14 cellular contexts compared by ENCODE assay signal in the genomic region with DNA sequence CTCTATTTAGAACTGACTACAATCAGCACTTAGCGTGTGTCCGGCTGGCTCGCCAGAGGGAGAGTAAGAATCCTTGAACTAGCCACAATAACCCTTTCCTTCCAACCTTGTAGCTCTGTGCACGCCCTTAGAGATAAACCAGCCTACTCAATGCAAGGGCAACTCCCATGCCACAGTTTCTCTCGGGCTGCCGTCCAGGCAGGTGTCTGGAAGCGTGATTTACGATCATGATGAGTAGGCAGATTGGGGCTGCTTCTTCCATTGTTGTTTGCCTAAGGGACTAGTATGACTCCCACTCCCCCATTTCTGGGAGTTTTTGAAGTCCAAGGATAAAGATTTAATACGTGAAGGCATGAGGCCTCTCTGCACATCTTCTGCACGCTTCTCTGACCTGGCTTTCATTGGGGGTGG.
DNase-seq lines count a peak whose midpoint lies in the region; ATAC-seq and TF ChIP-seq lines count a peak whose summit lies in the region.
"Had no signal": no experiment of that assay in that cellular context is flagged by ENCODE, and none has a peak within 500 bp of the region (broad histone marks: within the 10 kb centered on the region; RNA-seq: fewer than 3 reads in every experiment).

No MANE protein-coding gene starts in this region.

- H3K36me3 Mint-ChIP-seq in activated T-helper 1 cell treated with anti-CD3 and anti-CD28 coated beads, Interleukin-12 subunit alpha, Interleukin-12 subunit beta, Interleukin-2, Interleukin-4 antibody, amounts not matched to agents 30 ng/mL and 10 ng/mL and 1 ng/mL, durations not matched to agents 14 hours and 24 hours and 36 hours (ENCODE audit: low read depth) = no peaks in the 10 kb centered on the region

- H3K27me3 Mint-ChIP-seq in activated T-helper 1 cell treated with anti-CD3 and anti-CD28 coated beads, Interleukin-12 subunit alpha, Interleukin-12 subunit beta, Interleukin-2, Interleukin-4 antibody, amounts not matched to agents 30 ng/mL and 10 ng/mL and 1 ng/mL, durations not matched to agents 14 hours and 24 hours and 36 hours (ENCODE audit: insufficient read depth) = no peaks in the 10 kb centered on the region

- no peaks in the 10 kb centered on the region for H3K36me3 ChIP-seq in left ventricle myocardium inferior
- no peaks in the 10 kb centered on the region for H3K36me3 ChIP-seq in RWPE2 (ENCODE audit: low read depth)
- H3K36me3 ChIP-seq: left lung had no signal

- no peaks in the 10 kb centered on the region for H3K9me3 ChIP-seq in left ventricle myocardium inferior (replicated peaks)
- no peaks in the 10 kb centered on the region for H3K9me3 ChIP-seq in RWPE2 (ENCODE audit: severe bottlenecking)
- H3K9me3 ChIP-seq: left lung had no signal

- intact Hi-C loops in left ventricle myocardium inferior (cut with micrococcal nuclease) = no loop called here
- intact Hi-C loops in Right ventricle myocardium superior (cut with DNase I) = no loop called here
- intact Hi-C loops in activated T-helper 1 cell treated with anti-CD3 and anti-CD28 coated beads, Interleukin-12 subunit alpha, Interleukin-12 subunit beta, Interleukin-2, Interleukin-4 antibody, amounts not matched to agents 30 ng/mL and 10 ng/mL and 1 ng/mL, durations not matched to agents 14 hours and 24 hours and 36 hours (cut with micrococcal nuclease) = no loop called here

- ATAC-seq in Right ventricle myocardium superior (ENCODE audit: poor library complexity) (no peak), RWPE2 (ENCODE audit: low read depth) (peak; percentile 91), GM21619 (IDR thresholded peaks at IDR 0.05; ENCODE audit: unreplicated experiment) (no peak)
- ATAC-seq: HepG2, left lung had no signal

- H3K27ac ChIP-seq in left ventricle myocardium inferior (replicated peaks) (peak overlapping the region; percentile 61), RWPE2 (ENCODE audit: poor library complexity, severe bottlenecking) (no peak overlapping the region)
- H3K27ac ChIP-seq: left lung had no signal

- H3K27me3 ChIP-seq in left ventricle myocardium inferior (ENCODE audit: low read depth) = no peaks in the 10 kb centered on the region
- no peaks in the 10 kb centered on the region for H3K27me3 ChIP-seq in RWPE2 (ENCODE audit: insufficient read depth, poor library complexity, severe bottlenecking)
- H3K27me3 ChIP-seq: left lung had no signal

- TF ChIP-seq CTCF in left ventricle myocardium inferior (IDR thresholded peaks at IDR 0.05; ENCODE audit: borderline replicate concordance) (no peak), RWPE2 (IDR thresholded peaks at IDR 0.05; ENCODE audit: poor library complexity, severe bottlenecking) (no peak)

- DNase-seq in left ventricle myocardium inferior (no peak), Right ventricle myocardium superior (no peak), RWPE2 (ENCODE audit: low spot score) (no peak), islet precursor cell (peak; percentile 86), EL (no peak)
- DNase-seq in stimulated activated CD4-positive, alpha-beta T cell treated with anti-CD3 and anti-CD28 coated beads, Interleukin-4, amount 100 ng/mL, for 1 hour = no peak
- no peak for DNase-seq in activated T-helper 1 cell treated with anti-CD3 and anti-CD28 coated beads, Interleukin-12 subunit alpha, Interleukin-12 subunit beta, Interleukin-2, Interleukin-4 antibody, amounts not matched to agents 30 ng/mL and 10 ng/mL and 1 ng/mL, durations not matched to agents 14 hours and 24 hours and 36 hours (ENCODE audit: low spot score)
- DNase-seq: anterior cingulate cortex, HFFc6, left lung, NCI-H187, occipital lobe had no signal

- no peak overlapping the region for H3K4me3 Mint-ChIP-seq in activated T-helper 1 cell treated with anti-CD3 and anti-CD28 coated beads, Interleukin-12 subunit alpha, Interleukin-12 subunit beta, Interleukin-2, Interleukin-4 antibody, amounts not matched to agents 30 ng/mL and 10 ng/mL and 1 ng/mL, durations not matched to agents 14 hours and 24 hours and 36 hours
- H3K4me3 Mint-ChIP-seq: HFFc6 had no signal

- peaks cover 4% of the 10 kb centered on the region for H3K9me3 Mint-ChIP-seq in activated T-helper 1 cell treated with anti-CD3 and anti-CD28 coated beads, Interleukin-12 subunit alpha, Interleukin-12 subunit beta, Interleukin-2, Interleukin-4 antibody, amounts not matched to agents 30 ng/mL and 10 ng/mL and 1 ng/mL, durations not matched to agents 14 hours and 24 hours and 36 hours
- H3K9me3 Mint-ChIP-seq: HFFc6 had no signal

- H3K4me1 Mint-ChIP-seq in activated T-helper 1 cell treated with anti-CD3 and anti-CD28 coated beads, Interleukin-12 subunit alpha, Interleukin-12 subunit beta, Interleukin-2, Interleukin-4 antibody, amounts not matched to agents 30 ng/mL and 10 ng/mL and 1 ng/mL, durations not matched to agents 14 hours and 24 hours and 36 hours (ENCODE audit: low read depth) = no peaks in the 10 kb centered on the region

- no peak overlapping the region for H3K27ac Mint-ChIP-seq in activated T-helper 1 cell treated with anti-CD3 and anti-CD28 coated beads, Interleukin-12 subunit alpha, Interleukin-12 subunit beta, Interleukin-2, Interleukin-4 antibody, amounts not matched to agents 30 ng/mL and 10 ng/mL and 1 ng/mL, durations not matched to agents 14 hours and 24 hours and 36 hours
- H3K27ac Mint-ChIP-seq: HFFc6 had no signal

- H3K4me1 ChIP-seq in left ventricle myocardium inferior = peaks cover 22% of the 10 kb centered on the region
- peaks cover 9% of the 10 kb centered on the region for H3K4me1 ChIP-seq in RWPE2 (ENCODE audit: insufficient read depth, poor library complexity, severe bottlenecking)
- H3K4me1 ChIP-seq: left lung had no signal

- H3K4me3 ChIP-seq in left ventricle myocardium inferior (no peak overlapping the region), RWPE2 (ENCODE audit: severe bottlenecking) (no peak overlapping the region)
- H3K4me3 ChIP-seq: left lung had no signal
